In genomic region chr12:57756406-57757341, GRCh38 we compare ENCODE assay signal across 8 cellular contexts. TPM values are rescaled to one million over a fixed set of nuclear protein-coding genes. Genes with fewer than 3 reads are reported as not detected.
DNase-seq lines count a peak whose midpoint lies in the region; ATAC-seq and TF ChIP-seq lines count a peak whose summit lies in the region.

No MANE protein-coding gene starts in this region.

- no peaks in the 10 kb centered on the region for H3K9me3 ChIP-seq in colonic mucosa
- no peaks in the 10 kb centered on the region for H3K9me3 ChIP-seq in transverse colon

- H3K36me3 ChIP-seq in KMS-11 (ENCODE audit: insufficient read depth), result no peaks in the 10 kb centered on the region
- no peaks in the 10 kb centered on the region for H3K36me3 ChIP-seq in colonic mucosa
- H3K36me3 ChIP-seq in transverse colon, result peaks cover 0 to 5% (median 0%) of the 10 kb centered on the region in 4 donors

- H3K79me2 ChIP-seq in KMS-11 (ENCODE audit: insufficient read depth, low read depth), result peaks cover 10% of the 10 kb centered on the region

- H3K4me1 ChIP-seq in KMS-11 (ENCODE audit: low read depth, poor library complexity, severe bottlenecking) (peaks cover 31% of the 10 kb centered on the region), colonic mucosa (no peaks in the 10 kb centered on the region), transverse colon (peaks cover 6 to 36% (median 31%) of the 10 kb centered on the region in 4 donors)

- H3K9ac ChIP-seq in KMS-11 (no peak overlapping the region), colonic mucosa (ENCODE audit: low read depth in 2 of 2, low read length in 2 of 2) (peak overlapping the region in 1 of 2 donors; percentile 70)

- no peak for TF ChIP-seq EP300 in transverse colon (IDR thresholded peaks at IDR 0.05; ENCODE audit: low read depth)

- peak overlapping the region; percentile 66 to 98 (median 95) for H3K27ac Mint-ChIP-seq in naive B cell

- 32 to 53% methylated on average over 8 to 22 of the region's 22 CpGs for WGBS in transverse colon (ENCODE audit: low coverage in 1 of 2), 2 donors

- peak overlapping the region; percentile 93 for H3K4me2 ChIP-seq in KMS-11

- no peaks in the 10 kb centered on the region for H3K27me3 ChIP-seq in KMS-11 (ENCODE audit: insufficient read depth, low read depth)
- H3K27me3 ChIP-seq in colonic mucosa, result no peaks in the 10 kb centered on the region
- no peaks in the 10 kb centered on the region for H3K27me3 ChIP-seq in transverse colon

- peak; percentile 22 for ATAC-seq in GM18867 (IDR thresholded peaks at IDR 0.05; ENCODE audit: unreplicated experiment)
- ATAC-seq in activated CD4-positive, CD25-positive, alpha-beta regulatory T cell treated with anti-CD3 and anti-CD28 coated beads, Interleukin-2, amount 50 U/mL, for 24 hours, result peak; percentile 27 to 33
- peak; percentile 18 to 20 for ATAC-seq in naive B cell (ENCODE audit: low read depth in 2 of 2)
- ATAC-seq in GM21786 (IDR thresholded peaks at IDR 0.05; ENCODE audit: unreplicated experiment), result no peak

- H3K4me3 Mint-ChIP-seq in naive B cell, result peak overlapping the region; percentile 83 to 96 (median 92)

- intact Hi-C loops in colonic mucosa (cut with DNase I) (no loop called here), transverse colon (cut with DNase I; ENCODE audit: low total_unique reads) (no loop called here)

- no peaks in the 10 kb centered on the region for H4K20me1 ChIP-seq in KMS-11 (ENCODE audit: insufficient read depth)

- DNase-seq in colonic mucosa (peak; percentile 65), naive B cell (peak; percentile 60), transverse colon (peak; percentile 59), NCI-H1092 treated with DMSO at 0.1 percent for 48 hours (lab: John Stamatoyannopoulos, UW) (no peak)

- peaks cover 7 to 8% of the 10 kb centered on the region in 2 donors for H3K36me3 Mint-ChIP-seq in naive B cell

- no peak for TF ChIP-seq POLR2A in transverse colon (IDR thresholded peaks at IDR 0.05)

- TF ChIP-seq CTCF in KMS-11 (conservative IDR thresholded peaks at IDR 0.05; ENCODE audit: low read depth, low read length), result peak; percentile 67
- TF ChIP-seq CTCF in colonic mucosa (IDR thresholded peaks at IDR 0.05), result peak; percentile 70
- peak; percentile 55 to 72 (median 65) for TF ChIP-seq CTCF in transverse colon (IDR thresholded peaks at IDR 0.05)

- H3K27me3 Mint-ChIP-seq in naive B cell, result no peaks in the 10 kb centered on the region

- H3K4me3 ChIP-seq in KMS-11 (IDR thresholded peaks at IDR 0.05; ENCODE audit: insufficient read depth, low read depth, low read length), result peak overlapping the region; percentile 43
- H3K4me3 ChIP-seq in colonic mucosa, result peak overlapping the region; percentile 59
- H3K4me3 ChIP-seq in transverse colon, result peak overlapping the region in 3 of 4 donors; percentile 76 to 94 (median 84)

- H3K27ac ChIP-seq in KMS-11, result no peak overlapping the region
- no peak overlapping the region for H3K27ac ChIP-seq in colonic mucosa
- peak overlapping the region; percentile 83 to 89 (median 85) for H3K27ac ChIP-seq in transverse colon

- H3K4me1 Mint-ChIP-seq in naive B cell, result peaks cover 64 to 76% (median 74%) of the 10 kb centered on the region in 3 donors

- no peak overlapping the region for H2AFZ ChIP-seq in KMS-11 (ENCODE audit: low read depth)

- in situ Hi-C loops in transverse colon (cut with MboI; ENCODE audit: low pct_ligation_motif_present in 1 of 4, low pct_unique_long_range_greater_than_20kb in 1 of 4, low sequenced_read_pairs in 3 of 4), result no loop called here

- no peaks in the 10 kb centered on the region for H3K9me3 Mint-ChIP-seq in naive B cell

RNA-seq across cellular contexts. Expression of gene MARCHF9, which starts 1.8 kb away (rescaled TPM):
- total RNA-seq in colonic mucosa (10 to 100 TPM; 10.6 to 14.3 TPM), transverse colon (10 to 100 TPM in 2 of 4 donors, 1 to 10 TPM in 2; 1.5 to 24.1 (median 9.5) TPM)
- 10 to 100 TPM; 10.9 to 21.0 (median 14.2) TPM for polyA plus RNA-seq in naive B cell (ENCODE audit: low read depth in 6 of 6)

RNA-seq across cellular contexts. Expression of gene CDK4, which starts 4.6 kb away (rescaled TPM):
- total RNA-seq in colonic mucosa, result 100 to 1,000 TPM in 1 of 2 donors, 10 to 100 TPM in 1; 45.7 to 121 TPM
- polyA plus RNA-seq in naive B cell (ENCODE audit: low read depth in 6 of 6), result 10 to 100 TPM; 63.2 to 99.0 (median 67.8) TPM
- total RNA-seq in transverse colon, result 100 to 1,000 TPM in 1 of 4 donors, 10 to 100 TPM in 3; 20.9 to 194 (median 47.8) TPM

RNA-seq across cellular contexts. Expression of gene CYP27B1, which starts 10.2 kb away (rescaled TPM):
- total RNA-seq in colonic mucosa (1 to 10 TPM in 1 of 2 donors, under 1 TPM in 1; 0.80 to 1.6 TPM), transverse colon (1 to 10 TPM in 2 of 4 donors, under 1 TPM in 1, not detected in 1; 0.40 to 2.5 (median 2.3) TPM)
- under 1 TPM in 3 of 6 donors, not detected in 3; 0.09 to 0.58 (median 0.31) TPM for polyA plus RNA-seq in naive B cell (ENCODE audit: low read depth in 6 of 6)

RNA-seq across cellular contexts. Expression of gene TSPAN31, which starts 11.8 kb away (rescaled TPM):
- total RNA-seq in colonic mucosa (10 to 100 TPM; 19.3 to 32.3 TPM), transverse colon (10 to 100 TPM; 20.6 to 73.3 (median 42.8) TPM)
- 10 to 100 TPM; 48.3 to 82.1 (median 57.7) TPM for polyA plus RNA-seq in naive B cell (ENCODE audit: low read depth in 6 of 6)

RNA-seq across cellular contexts. Expression of gene METTL1, which starts 15.2 kb away (rescaled TPM):
- 10 to 100 TPM in 1 of 2 donors, 1 to 10 TPM in 1; 7.1 to 18.9 TPM for total RNA-seq in colonic mucosa
- 10 to 100 TPM in 4 of 6 donors, 1 to 10 TPM in 2; 6.9 to 13.2 (median 11.4) TPM for polyA plus RNA-seq in naive B cell (ENCODE audit: low read depth in 6 of 6)
- 1 to 10 TPM; 4.1 to 7.1 (median 4.5) TPM for total RNA-seq in transverse colon

Comparison
In these comparisons a context has a peak if more than half of its experiments do, and no peak if none do; other contexts are left out.
1. H3K27ac ChIP-seq: peak in transverse colon (4 of 4); none in KMS-11 (single experiment) and colonic mucosa (single experiment).
2. Peak in every context shown above with its lines, with median percentiles within 50 percentile points of each other: H3K4me3 ChIP-seq and CTCF ChIP-seq.